ENCODE assay signal across 1 cellular context in the genomic region with DNA sequence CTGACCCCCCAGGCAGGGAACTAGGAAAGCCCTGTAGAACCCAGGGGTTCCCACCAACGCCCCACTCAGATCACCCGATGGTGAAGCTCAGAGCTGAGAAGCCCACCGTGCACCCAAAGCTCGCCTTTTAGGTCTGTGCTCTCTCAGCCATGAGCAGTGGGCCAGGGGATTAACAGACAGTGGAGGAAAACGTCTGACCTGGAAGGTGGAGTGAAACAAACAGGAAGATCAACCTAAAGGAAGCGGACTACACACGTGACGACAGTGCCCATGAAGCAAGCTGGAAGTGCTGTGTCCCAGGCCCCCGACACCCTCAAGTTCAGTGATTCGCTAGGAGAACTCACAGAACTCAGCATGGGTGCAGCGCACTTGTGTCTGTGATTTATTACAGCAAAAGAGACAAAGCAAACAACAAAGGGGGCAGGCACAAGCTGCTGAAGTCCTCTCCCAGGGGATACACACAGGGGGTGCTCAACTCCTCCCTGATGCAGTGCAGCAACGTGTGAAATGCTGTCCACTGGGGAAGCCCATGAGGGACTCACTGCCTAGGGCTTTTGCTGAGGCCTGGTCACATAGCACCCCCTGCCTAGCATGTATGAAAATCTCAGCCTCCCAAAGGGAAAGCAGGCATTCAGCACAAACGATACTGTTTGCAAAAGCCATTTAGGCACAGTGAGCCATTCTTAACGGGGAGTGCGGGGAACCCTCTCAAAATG.
TF ChIP-seq lines count a peak whose summit lies in the region.

No MANE protein-coding gene starts in this region.

TF ChIP-seq in SK-N-SH treated with all-trans-retinoic acid at 6 μM for 48 hours, 23 proteins besides CTCF, POLR2A, EP300 and RAD21 (continued from another document):
- TF ChIP-seq TSHZ2 (CRISPR knock-in tag; IDR thresholded peaks at IDR 0.05): no peak
TF ChIP-seq in SK-N-SH treated with all-trans-retinoic acid at 6 μM for 48 hours: peak in this region for 0.
